Comparison of ENCODE assay signal across 1 cellular context in genomic region chr12:45338272-45338671, GRCh38.
TF ChIP-seq lines count a peak whose summit lies in the region.

No MANE protein-coding gene starts in this region.

TF ChIP-seq in GM23338, 12 proteins besides CTCF, POLR2A, EP300 and RAD21 (continued from another document):
- TF ChIP-seq ZNF462 (CRISPR knock-in tag; IDR thresholded peaks at IDR 0.05), result no peak
- no peak for TF ChIP-seq ETS1 (IDR thresholded peaks at IDR 0.05)
- no peak for TF ChIP-seq NANOG (IDR thresholded peaks at IDR 0.05; ENCODE audit: borderline replicate concordance)
- TF ChIP-seq ZNF114 (CRISPR knock-in tag; IDR thresholded peaks at IDR 0.05), result no peak
- TF ChIP-seq EZH2 (IDR thresholded peaks at IDR 0.05; ENCODE audit: low read depth, unreplicated experiment), result no peak
- no peak for TF ChIP-seq EZH2phosphoT487 (IDR thresholded peaks at IDR 0.05; ENCODE audit: unreplicated experiment)
